In genomic region chr6:142146828-142147662, GRCh38 we compare ENCODE assay signal across 1 cellular context.
A peak's percentile ranks its signal among the peaks of the same experiment; 100 is the strongest.
TF ChIP-seq lines count a peak whose summit lies in the region.

Gene NMBR, minus strand, starts transcription at chr6:142147122. Its CDS starts 58,464 bp downstream, at chr6:142088658.
Gene VTA1, plus strand, starts transcription at chr6:142147263. Its CDS starts 25 bp downstream, at chr6:142147288.

TF ChIP-seq in HepG2, 621 proteins besides CTCF, POLR2A, EP300 and RAD21 (continued from another document and continues in another):
- TF ChIP-seq LRRFIP1 (CRISPR knock-in tag; conservative IDR thresholded peaks at IDR 0.05) (no peak), ZNF646 (CRISPR knock-in tag; IDR thresholded peaks at IDR 0.05) (no peak), RARA (CRISPR knock-in tag; IDR thresholded peaks at IDR 0.05) (no peak; the same call in none of the 2 replicates), ZNF350 (CRISPR knock-in tag; IDR thresholded peaks at IDR 0.05; ENCODE audit: borderline replicate concordance, low read depth) (peak; percentile 100), ZNF451 (CRISPR knock-in tag; IDR thresholded peaks at IDR 0.05) (peak; percentile 58; the same call in 1 of the 2 replicates), POLR2AphosphoS2 (IDR thresholded peaks at IDR 0.05; ENCODE audit: low read depth, low read length) (no peak), ZNF615 (CRISPR knock-in tag; IDR thresholded peaks at IDR 0.05; ENCODE audit: borderline replicate concordance) (peak; percentile 95; the same call in 1 of the 2 replicates), NR3C1 (CRISPR knock-in tag; IDR thresholded peaks at IDR 0.05) (no peak), TERF1 (CRISPR knock-in tag; IDR thresholded peaks at IDR 0.05) (no peak), ZNF737 (CRISPR knock-in tag; IDR thresholded peaks at IDR 0.05; ENCODE audit: borderline replicate concordance) (no peak; the same call in 1 of the 2 replicates), HDAC2 (CRISPR knock-in tag; IDR thresholded peaks at IDR 0.05) (peak; percentile 97), ZFP62 (CRISPR knock-in tag; IDR thresholded peaks at IDR 0.05) (peak; percentile 32; the same call in 1 of the 2 replicates), ZBTB25 (CRISPR knock-in tag; IDR thresholded peaks at IDR 0.05) (peak; percentile 81; the same call in 1 of the 2 replicates), ZBTB20 (CRISPR knock-in tag; IDR thresholded peaks at IDR 0.05; ENCODE audit: borderline replicate concordance, low read depth) (peak; percentile 89), ZNF468 (CRISPR knock-in tag; IDR thresholded peaks at IDR 0.05) (no peak), HNF1A (IDR thresholded peaks at IDR 0.05; ENCODE audit: low read depth) (peak; percentile 37; the same call in 1 of the 2 replicates), HNF1A (CRISPR knock-in tag; IDR thresholded peaks at IDR 0.05; ENCODE audit: borderline replicate concordance) (peak; percentile 89; the same call in 1 of the 2 replicates), ZNF766 (CRISPR knock-in tag; IDR thresholded peaks at IDR 0.05; ENCODE audit: borderline replicate concordance) (peak; percentile 93), JUNB (CRISPR knock-in tag; IDR thresholded peaks at IDR 0.05; ENCODE audit: borderline replicate concordance) (no peak), ZNF567 (CRISPR knock-in tag; IDR thresholded peaks at IDR 0.05; ENCODE audit: borderline replicate concordance) (peak; percentile 98; the same call in 1 of the 2 replicates), ERF (CRISPR knock-in tag; IDR thresholded peaks at IDR 0.05) (peak; percentile 98), MEF2D (CRISPR knock-in tag; IDR thresholded peaks at IDR 0.05) (peak; percentile 88; the same call in 1 of the 2 replicates), TBX2 (CRISPR knock-in tag; IDR thresholded peaks at IDR 0.05; ENCODE audit: borderline replicate concordance) (peak; percentile 92), ZNF639 (CRISPR knock-in tag; conservative IDR thresholded peaks at IDR 0.05) (peak; percentile 87), ZNF530 (CRISPR knock-in tag; IDR thresholded peaks at IDR 0.05; ENCODE audit: low read depth) (no peak), DNMT3B (CRISPR knock-in tag; conservative IDR thresholded peaks at IDR 0.05) (no peak; the same call in 1 of the 2 replicates), RORA (CRISPR knock-in tag; IDR thresholded peaks at IDR 0.05) (no peak), ZNF761 (CRISPR knock-in tag; conservative IDR thresholded peaks at IDR 0.05) (0 out of 2 replicates have a peak, but pooled peaks have one; percentile 44), WIZ (CRISPR knock-in tag; IDR thresholded peaks at IDR 0.05) (peak; percentile 92; the same call in 1 of the 2 replicates), NFKBIZ (CRISPR knock-in tag; IDR thresholded peaks at IDR 0.05) (no peak; the same call in 1 of the 2 replicates), JUN (CRISPR knock-in tag; IDR thresholded peaks at IDR 0.05) (peak; percentile 74; the same call in 1 of the 2 replicates), PAX8 (CRISPR knock-in tag; IDR thresholded peaks at IDR 0.05; ENCODE audit: borderline replicate concordance) (0 out of 2 replicates have a peak, but pooled peaks have one; percentile 53), ZNF580 (CRISPR knock-in tag; IDR thresholded peaks at IDR 0.05; ENCODE audit: borderline replicate concordance, low read depth) (peak; percentile 99; the same call in 1 of the 2 replicates), EED (CRISPR knock-in tag; IDR thresholded peaks at IDR 0.05) (peak; percentile 86; the same call in 1 of the 2 replicates), MYNN (CRISPR knock-in tag; IDR thresholded peaks at IDR 0.05; ENCODE audit: low read depth) (no peak), E2F2 (CRISPR knock-in tag; IDR thresholded peaks at IDR 0.05; ENCODE audit: borderline replicate concordance) (peak; percentile 93; the same call in 1 of the 2 replicates), ZNF430 (CRISPR knock-in tag; IDR thresholded peaks at IDR 0.05) (peak; percentile 76; the same call in 1 of the 2 replicates), HNRNPUL1 (IDR thresholded peaks at IDR 0.05; ENCODE audit: low read depth, low read length) (no peak), MEIS2 (CRISPR knock-in tag; IDR thresholded peaks at IDR 0.05) (no peak; the same call in 1 of the 2 replicates), ZNF546 (CRISPR knock-in tag; conservative IDR thresholded peaks at IDR 0.05) (no peak)
